In genomic region chr2:119126650-119127049, GRCh38 we compare ENCODE assay signal across 10 cellular contexts. TPM values are rescaled to one million over a fixed set of nuclear protein-coding genes. Genes with fewer than 3 reads are reported as not detected.
DNase-seq lines count a peak whose midpoint lies in the region; ATAC-seq and TF ChIP-seq lines count a peak whose summit lies in the region.
"Had no signal": no experiment of that assay in that cellular context is flagged by ENCODE, and none has a peak within 500 bp of the region (broad histone marks: within the 10 kb centered on the region; RNA-seq: fewer than 3 reads in every experiment).

No MANE protein-coding gene starts in this region.

- H2AFZ ChIP-seq in hepatocyte, result no peak overlapping the region

- H3K79me2 ChIP-seq in hepatocyte, result no peaks in the 10 kb centered on the region

- in situ Hi-C loops in transverse colon (cut with MboI; ENCODE audit: low pct_ligation_motif_present in 1 of 4, low pct_unique_long_range_greater_than_20kb in 1 of 4, low sequenced_read_pairs in 3 of 4), result no loop called here

- H3K4me2 ChIP-seq in hepatocyte, result no peak overlapping the region

- H3K36me3 ChIP-seq in hepatocyte (replicated peaks; ENCODE audit: insufficient read depth, low read depth) (no peaks in the 10 kb centered on the region), transverse colon (no peaks in the 10 kb centered on the region)

- no peaks in the 10 kb centered on the region for H3K27me3 Mint-ChIP-seq in activated CD4-positive, alpha-beta T cell treated with anti-CD3 and anti-CD28 coated beads, Interleukin-2, amount 10 ng/mL, durations not matched to agents 24 days and 14 days

- H3K4me3 Mint-ChIP-seq in activated CD4-positive, alpha-beta T cell treated with anti-CD3 and anti-CD28 coated beads, Interleukin-2, amount 10 ng/mL, durations not matched to agents 24 days and 14 days, result no peak overlapping the region
- H3K4me3 Mint-ChIP-seq: IgD-negative memory B cell had no signal

- H3K27me3 ChIP-seq in HL-60 (ENCODE audit: insufficient read depth, poor library complexity, severe bottlenecking) (peaks cover 7% of the 10 kb centered on the region), hepatocyte (no peaks in the 10 kb centered on the region), transverse colon (peaks cover 48% of the 10 kb centered on the region)

- H3K9me3 Mint-ChIP-seq in activated CD4-positive, alpha-beta T cell treated with anti-CD3 and anti-CD28 coated beads, Interleukin-2, amount 10 ng/mL, durations not matched to agents 24 days and 14 days, result no peaks in the 10 kb centered on the region
- H3K9me3 Mint-ChIP-seq: IgD-negative memory B cell had no signal

- no peaks in the 10 kb centered on the region for H3K4me1 ChIP-seq in hepatocyte (ENCODE audit: insufficient read depth)
- H3K4me1 ChIP-seq in transverse colon, result no peaks in the 10 kb centered on the region

- WGBS in hepatocyte (ENCODE audit: low lambda C conversion rate, missing lambda C conversion rate), result 17% methylated on average over 13 of the region's 13 CpGs
- 46% methylated on average over 5 of the region's 13 CpGs; no CpG with 5 or more reads in 1 of the 2 donors for WGBS in transverse colon (ENCODE audit: low coverage in 1 of 2), 2 donors

- DNase-seq in COLO829 (ENCODE audit: low spot score) (peak; percentile 23), HL-60 (ENCODE audit: low read depth in 1 of 2, low spot score in 1 of 2) (peak in 1 of 2 experiments; percentile 34), hepatocyte (ENCODE audit: low spot score) (peak; percentile 47), transverse colon (peak; percentile 37), NCI-H1048 (lab: John Stamatoyannopoulos, UW) (no peak), DMS79 treated with DMSO at 0.1 percent for 48 hours (lab: John Stamatoyannopoulos, UW) (no peak)
- DNase-seq in activated CD4-positive, alpha-beta T cell treated with anti-CD3 and anti-CD28 coated beads, Interleukin-2, amount 10 ng/mL, durations not matched to agents 24 days and 14 days, result peak; percentile 77

- H3K27ac Mint-ChIP-seq in activated CD4-positive, alpha-beta T cell treated with anti-CD3 and anti-CD28 coated beads, Interleukin-2, amount 10 ng/mL, durations not matched to agents 24 days and 14 days, result no peak overlapping the region
- H3K27ac Mint-ChIP-seq: IgD-negative memory B cell had no signal

- no peak for TF ChIP-seq EP300 in transverse colon (IDR thresholded peaks at IDR 0.05; ENCODE audit: low read depth)

- no peaks in the 10 kb centered on the region for H3K4me1 Mint-ChIP-seq in activated CD4-positive, alpha-beta T cell treated with anti-CD3 and anti-CD28 coated beads, Interleukin-2, amount 10 ng/mL, durations not matched to agents 24 days and 14 days
- H3K4me1 Mint-ChIP-seq: IgD-negative memory B cell had no signal

- no peaks in the 10 kb centered on the region for H4K20me1 ChIP-seq in hepatocyte (ENCODE audit: insufficient read depth, poor library complexity, severe bottlenecking)

- H3K27ac ChIP-seq in HL-60 (replicated peaks), result no peak overlapping the region
- no peak overlapping the region for H3K27ac ChIP-seq in hepatocyte
- no peak overlapping the region for H3K27ac ChIP-seq in transverse colon

- ATAC-seq in HG03378 (IDR thresholded peaks at IDR 0.05; ENCODE audit: unreplicated experiment), result no peak

- H3K9me3 ChIP-seq in hepatocyte (ENCODE audit: low read depth), result no peaks in the 10 kb centered on the region
- no peaks in the 10 kb centered on the region for H3K9me3 ChIP-seq in transverse colon

- no peak for TF ChIP-seq POLR2A in transverse colon (IDR thresholded peaks at IDR 0.05)

- H3K4me3 ChIP-seq in HL-60 (replicated peaks; ENCODE audit: insufficient read depth, low read length), result no peak overlapping the region
- H3K4me3 ChIP-seq in hepatocyte, result no peak overlapping the region
- no peak overlapping the region for H3K4me3 ChIP-seq in transverse colon

- no peaks in the 10 kb centered on the region for H3K9me2 ChIP-seq in hepatocyte (replicated peaks; ENCODE audit: insufficient read depth)

- H3K36me3 Mint-ChIP-seq in activated CD4-positive, alpha-beta T cell treated with anti-CD3 and anti-CD28 coated beads, Interleukin-2, amount 10 ng/mL, durations not matched to agents 24 days and 14 days (ENCODE audit: low read depth), result no peaks in the 10 kb centered on the region

- intact Hi-C loops in activated CD4-positive, alpha-beta T cell treated with anti-CD3 and anti-CD28 coated beads, Interleukin-2, amount 10 ng/mL, durations not matched to agents 24 days and 14 days (cut with micrococcal nuclease), result no loop called here
- intact Hi-C loops in transverse colon (cut with DNase I; ENCODE audit: low total_unique reads), result no loop called here

- TF ChIP-seq CTCF in HL-60 (IDR thresholded peaks at IDR 0.05; ENCODE audit: insufficient read depth, low read length), result peak; percentile 47
- TF ChIP-seq CTCF in hepatocyte (IDR thresholded peaks at IDR 0.05; ENCODE audit: poor library complexity), result peak; percentile 49
- TF ChIP-seq CTCF in transverse colon (IDR thresholded peaks at IDR 0.05), result peak; percentile 23 to 51 (median 43)

RNA-seq across cellular contexts. Expression of gene C1QL2, which starts 31.9 kb away (rescaled TPM):
- not detected in 2 replicates for total RNA-seq in activated CD4-positive, alpha-beta T cell treated with anti-CD3 and anti-CD28 coated beads, Interleukin-2, amount 10 ng/mL, durations not matched to agents 24 days and 14 days
- total RNA-seq in hepatocyte (3.7 and 4.9 TPM in 2 replicates), transverse colon (not detected)
- polyA plus RNA-seq in hepatocyte, result 9.9 and 12.9 TPM in 2 replicates
- total RNA-seq: urinary bladder had no signal
- polyA plus RNA-seq: IgD-negative memory B cell had no signal

Comparison
In these comparisons a context has a peak if more than half of its experiments do, and no peak if none do; other contexts are left out.
1. DNase-seq: peak in COLO829 (single experiment), activated CD4-positive, alpha-beta T cell treated with anti-CD3 and anti-CD28 coated beads, Interleukin-2, amount 10 ng/mL, durations not matched to agents 24 days and 14 days (single experiment), hepatocyte (single experiment) and transverse colon (single experiment); none in NCI-H1048 (single experiment) and DMS79 treated with DMSO at 0.1 percent for 48 hours (single experiment).
2. Peak in every context shown above with its lines, with median percentiles within 50 percentile points of each other: CTCF ChIP-seq.